ENCODE assay signal across 8 cellular contexts in the genomic region with DNA sequence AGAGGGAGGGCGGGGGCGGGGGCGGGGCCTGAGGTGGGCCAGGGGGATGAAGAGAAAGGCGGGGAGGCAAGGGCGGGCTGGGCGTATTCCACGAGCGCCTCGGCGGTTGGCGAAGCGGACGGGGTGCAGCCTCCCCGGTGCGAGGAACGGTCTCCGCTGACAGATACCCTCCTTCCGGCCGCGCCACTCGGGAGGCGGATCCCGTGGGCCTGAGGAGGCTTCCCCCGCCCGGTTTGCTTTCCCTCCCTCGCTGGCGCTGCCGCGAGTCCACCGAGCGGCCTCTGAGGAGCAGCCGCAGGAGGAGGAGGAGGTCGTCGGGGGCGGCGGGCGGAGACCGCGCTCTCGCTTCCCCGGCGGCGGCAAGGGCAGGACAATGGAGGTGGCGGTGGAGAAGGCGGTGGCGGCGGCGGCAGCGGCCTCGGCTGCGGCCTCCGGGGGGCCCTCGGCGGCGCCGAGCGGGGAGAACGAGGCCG. TPM values are rescaled to one million over a fixed set of nuclear protein-coding genes. Genes with fewer than 3 reads are reported as not detected.
DNase-seq lines count a peak whose midpoint lies in the region; ATAC-seq and TF ChIP-seq lines count a peak whose summit lies in the region.

A gene (plus strand): TSS at position 84 of the 473 bp plus-strand sequence. CDS start 290 bp downstream, at position 374.

- H3K27ac ChIP-seq in lower lobe of right lung: peak within 1 kb of the TSS; percentile 96
- H3K27ac ChIP-seq in thyroid gland: peak within 1 kb of the TSS; percentile 88 to 95 (median 89)

- peak; percentile 71 to 95 for TF ChIP-seq POLR2A in thyroid gland (IDR thresholded peaks at IDR 0.05)

- H3K36me3 ChIP-seq in lower lobe of right lung (no peaks in the 10 kb centered on the region), thyroid gland (no peaks in the 10 kb centered on the region)

- H3K9me3 ChIP-seq in lower lobe of right lung: no peaks in the 10 kb centered on the region
- no peaks in the 10 kb centered on the region for H3K9me3 ChIP-seq in thyroid gland

- peak within 1 kb of the TSS; percentile 92 for H3K4me3 Mint-ChIP-seq in chondrocyte (ENCODE audit: unreplicated experiment)

- peak within 1 kb of the TSS; percentile 86 for H3K4me3 ChIP-seq in lower lobe of right lung
- peak within 1 kb of the TSS; percentile 72 to 77 (median 75) for H3K4me3 ChIP-seq in thyroid gland (replicated peaks in 1 of 3)

- ATAC-seq in GM19035 (IDR thresholded peaks at IDR 0.05; ENCODE audit: unreplicated experiment): peak; percentile 71
- peak; percentile 77 for ATAC-seq in HG03135 (IDR thresholded peaks at IDR 0.05; ENCODE audit: unreplicated experiment)
- peak; percentile 95 to 97 for ATAC-seq in lower lobe of right lung

- H3K27me3 ChIP-seq in lower lobe of right lung (ENCODE audit: low read depth) (no peaks in the 10 kb centered on the region), thyroid gland (no peaks in the 10 kb centered on the region)

- peak; percentile 99 for DNase-seq in CD1c-positive myeloid dendritic cell (ENCODE audit: extremely low spot score)
- DNase-seq in chondrocyte (ENCODE audit: low spot score): peak; percentile 98
- no peak for DNase-seq in lower lobe of right lung
- peak in 1 of 2 donors; percentile 97 for DNase-seq in thyroid gland
- no peak for DNase-seq in T1000 (lab: John Stamatoyannopoulos, UW)

- peaks cover 11% of the 10 kb centered on the region for H3K4me1 ChIP-seq in lower lobe of right lung
- peaks cover 6 to 7% of the 10 kb centered on the region in 2 donors for H3K4me1 ChIP-seq in thyroid gland

- H3K36me3 Mint-ChIP-seq in chondrocyte (ENCODE audit: low read depth): no peaks in the 10 kb centered on the region

- peaks cover 37% of the 10 kb centered on the region for H3K4me1 Mint-ChIP-seq in chondrocyte (ENCODE audit: low read depth)

- no peaks in the 10 kb centered on the region for H3K9me3 Mint-ChIP-seq in chondrocyte (ENCODE audit: low read depth)

- H3K27me3 Mint-ChIP-seq in chondrocyte (ENCODE audit: low read depth): no peaks in the 10 kb centered on the region

- TF ChIP-seq CTCF in chondrocyte (IDR thresholded peaks at IDR 0.05) (no peak), lower lobe of right lung (IDR thresholded peaks at IDR 0.05) (no peak), thyroid gland (IDR thresholded peaks at IDR 0.05) (no peak)

- H3K27ac Mint-ChIP-seq in chondrocyte (ENCODE audit: unreplicated experiment): peak within 1 kb of the TSS; percentile 95

- intact Hi-C loops in lower lobe of right lung (cut with DNase I): loop anchor here (10.0 kb wide), 1 partner anchor 85 kb away; no protein-coding TSS in a partner anchor
- intact Hi-C loops in thyroid gland (cut with DNase I): no loop called here

- 0% methylated on average over 13 of the region's 59 CpGs; no CpG with 5 or more reads in 1 of the 2 donors for WGBS in thyroid gland, 2 donors

TF ChIP-seq in PFSK-1, 5 proteins besides CTCF, POLR2A, EP300 and RAD21:
- TF ChIP-seq FOXP2 (optimal IDR thresholded peaks at IDR 0.05; ENCODE audit: borderline replicate concordance, extremely low read depth, extremely low read length, insufficient read depth): peak; percentile 78
- TF ChIP-seq, protein P1, sequence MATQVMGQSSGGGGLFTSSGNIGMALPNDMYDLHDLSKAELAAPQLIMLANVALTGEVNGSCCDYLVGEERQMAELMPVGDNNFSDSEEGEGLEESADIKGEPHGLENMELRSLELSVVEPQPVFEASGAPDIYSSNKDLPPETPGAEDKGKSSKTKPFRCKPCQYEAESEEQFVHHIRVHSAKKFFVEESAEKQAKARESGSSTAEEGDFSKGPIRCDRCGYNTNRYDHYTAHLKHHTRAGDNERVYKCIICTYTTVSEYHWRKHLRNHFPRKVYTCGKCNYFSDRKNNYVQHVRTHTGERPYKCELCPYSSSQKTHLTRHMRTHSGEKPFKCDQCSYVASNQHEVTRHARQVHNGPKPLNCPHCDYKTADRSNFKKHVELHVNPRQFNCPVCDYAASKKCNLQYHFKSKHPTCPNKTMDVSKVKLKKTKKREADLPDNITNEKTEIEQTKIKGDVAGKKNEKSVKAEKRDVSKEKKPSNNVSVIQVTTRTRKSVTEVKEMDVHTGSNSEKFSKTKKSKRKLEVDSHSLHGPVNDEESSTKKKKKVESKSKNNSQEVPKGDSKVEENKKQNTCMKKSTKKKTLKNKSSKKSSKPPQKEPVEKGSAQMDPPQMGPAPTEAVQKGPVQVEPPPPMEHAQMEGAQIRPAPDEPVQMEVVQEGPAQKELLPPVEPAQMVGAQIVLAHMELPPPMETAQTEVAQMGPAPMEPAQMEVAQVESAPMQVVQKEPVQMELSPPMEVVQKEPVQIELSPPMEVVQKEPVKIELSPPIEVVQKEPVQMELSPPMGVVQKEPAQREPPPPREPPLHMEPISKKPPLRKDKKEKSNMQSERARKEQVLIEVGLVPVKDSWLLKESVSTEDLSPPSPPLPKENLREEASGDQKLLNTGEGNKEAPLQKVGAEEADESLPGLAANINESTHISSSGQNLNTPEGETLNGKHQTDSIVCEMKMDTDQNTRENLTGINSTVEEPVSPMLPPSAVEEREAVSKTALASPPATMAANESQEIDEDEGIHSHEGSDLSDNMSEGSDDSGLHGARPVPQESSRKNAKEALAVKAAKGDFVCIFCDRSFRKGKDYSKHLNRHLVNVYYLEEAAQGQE (IDR thresholded peaks at IDR 0.05; ENCODE audit: insufficient read depth in 1 of 2, low read depth in 2 of 2, low read length in 2 of 2): 0 out of 4 replicates have a peak, but pooled peaks of 1 of the 2 experiments have one; percentile 39
- TF ChIP-seq TAF1 (IDR thresholded peaks at IDR 0.05; ENCODE audit: borderline replicate concordance, insufficient read depth, low read length): peak; percentile 70
- peak; percentile 68; the same call in 1 of the 2 replicates for TF ChIP-seq SIN3A (IDR thresholded peaks at IDR 0.05; ENCODE audit: borderline replicate concordance, insufficient read depth, low read length)
- TF ChIP-seq POLR2AphosphoS5 (IDR thresholded peaks at IDR 0.05; ENCODE audit: low read depth, low read length): peak; percentile 57
TF ChIP-seq in PFSK-1: peak in this region for 5.

RNA-seq across cellular contexts. Expression of the gene that starts here (rescaled TPM):
- polyA plus RNA-seq in PFSK-1 (2012; ENCODE audit: insufficient read length, low read depth): 6.7 TPM
- 24.1 to 31.6 TPM (median 31.1 TPM) in 3 replicates for total RNA-seq in chondrocyte
- total RNA-seq in lower lobe of right lung: 25.8 TPM
- total RNA-seq in thyroid gland: 10 to 100 TPM; 21.8 to 27.0 (median 24.7) TPM

Comparison
In these comparisons a context has a peak if more than half of its experiments do, and no peak if none do; other contexts are left out.
1. DNase-seq: peak in CD1c-positive myeloid dendritic cell (single experiment) and chondrocyte (single experiment); none in lower lobe of right lung (single experiment) and T1000 (single experiment).
2. Peak in every context shown above with its lines, with median percentiles within 50 percentile points of each other: ATAC-seq.